In the genomic region with DNA sequence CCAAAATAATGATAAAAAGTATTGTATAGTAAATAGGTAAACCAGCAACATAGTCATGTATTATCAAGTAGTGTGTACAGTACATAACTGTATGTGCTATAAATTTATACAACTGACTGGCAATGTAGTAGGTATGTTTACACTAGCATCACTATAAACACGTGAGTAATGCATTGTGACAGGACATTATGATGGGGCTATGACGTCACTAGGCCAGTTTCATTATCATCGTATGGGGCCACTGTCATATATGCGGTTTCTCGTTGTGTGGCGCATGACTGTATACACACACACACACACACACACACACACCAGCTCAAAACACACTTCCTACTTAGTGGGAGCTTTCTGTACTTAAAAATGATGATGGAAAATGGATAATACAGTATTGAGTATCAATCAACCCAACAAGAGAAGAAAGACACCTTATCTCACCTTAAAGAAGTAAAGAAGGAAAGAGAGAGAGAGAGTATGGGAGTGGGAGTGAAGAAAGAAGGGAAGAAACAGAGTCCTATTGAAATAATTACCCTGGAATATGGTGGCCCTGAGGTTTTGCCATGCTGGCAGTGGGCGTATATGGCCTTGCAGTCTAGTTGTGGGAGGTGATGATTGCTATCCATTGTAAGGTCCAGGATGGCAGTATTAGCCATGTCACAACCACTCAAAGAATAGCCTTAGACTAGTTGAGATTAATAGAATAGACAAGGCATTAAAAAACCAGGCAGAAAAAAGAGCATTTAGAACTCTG, we compare ENCODE assay signal across 22 cellular contexts.
DNase-seq lines count a peak whose midpoint lies in the region; ATAC-seq, FAIRE-seq and TF ChIP-seq lines count a peak whose summit lies in the region.
"Had no signal": no experiment of that assay in that cellular context is flagged by ENCODE, and none has a peak within 500 bp of the region (broad histone marks: within the 10 kb centered on the region; RNA-seq: fewer than 3 reads in every experiment).

No MANE protein-coding gene starts in this region.

- FAIRE-seq in HepG2 (lab: Jason Lieb, UNC) (no peak), K562 (lab: Jason Lieb, UNC) (no peak)
- FAIRE-seq: GM12891, GM18507, H54 had no signal

- ATAC-seq in HepG2 (no peak), right lobe of liver (no peak), K562 (no peak), HG03159 (IDR thresholded peaks at IDR 0.05; ENCODE audit: unreplicated experiment) (no peak)
- ATAC-seq: CD8-positive, alpha-beta T cell; GM23338 had no signal

- H3K9me3 ChIP-seq in HepG2 (ENCODE audit: low read length) (peaks cover 10% of the 10 kb centered on the region; the same call in 1 of the 2 replicates), right lobe of liver (no peaks in the 10 kb centered on the region), K562 (replicated peaks; ENCODE audit: control insufficient read depth, insufficient read depth, low read depth, low read length) (no peaks in the 10 kb centered on the region)
- H3K9me3 ChIP-seq: Caco-2, HAP-1 had no signal

- no peaks in the 10 kb centered on the region for H3K4me1 ChIP-seq in HepG2 (ENCODE audit: insufficient read depth, low read length)
- no peaks in the 10 kb centered on the region for H3K4me1 ChIP-seq in right lobe of liver
- no peaks in the 10 kb centered on the region for H3K4me1 ChIP-seq in K562 (replicated peaks in 1 of 2; ENCODE audit: control insufficient read depth in 2 of 2, insufficient read depth in 2 of 2, low read length in 2 of 2)
- H3K4me1 ChIP-seq: Caco-2, HAP-1 had no signal

- H3K36me3 ChIP-seq in HepG2 (replicated peaks in 1 of 2; ENCODE audit: control insufficient read depth in 1 of 2, insufficient read depth in 2 of 2, low read length in 2 of 2) (no peaks in the 10 kb centered on the region), right lobe of liver (no peaks in the 10 kb centered on the region), K562 (ENCODE audit: control insufficient read depth, insufficient read depth, low read length) (no peaks in the 10 kb centered on the region)
- H3K36me3 ChIP-seq: BLaER1, HAP-1 had no signal

- H3K4me3 ChIP-seq in HepG2 (replicated peaks in 1 of 3; ENCODE audit: insufficient read depth in 1 of 3, low read depth in 2 of 3, low read length in 3 of 3) (no peak overlapping the region), right lobe of liver (no peak overlapping the region), K562 (no peak overlapping the region)
- H3K4me3 ChIP-seq: BLaER1, GM23338, HAP-1 had no signal

- H3K79me2 ChIP-seq in HepG2 (ENCODE audit: insufficient read depth, low read length) = no peaks in the 10 kb centered on the region
- no peaks in the 10 kb centered on the region for H3K79me2 ChIP-seq in K562 (ENCODE audit: control insufficient read depth, insufficient read depth, low read length)

- no peaks in the 10 kb centered on the region for H3K27me3 ChIP-seq in HepG2 (ENCODE audit: control insufficient read depth in 1 of 2, insufficient read depth in 2 of 2, low read length in 2 of 2)
- no peaks in the 10 kb centered on the region for H3K27me3 ChIP-seq in right lobe of liver
- no peaks in the 10 kb centered on the region for H3K27me3 ChIP-seq in K562 (ENCODE audit: control insufficient read depth in 2 of 2, insufficient read depth in 2 of 2, low read length in 2 of 2)
- H3K27me3 ChIP-seq: BLaER1 had no signal

- intact Hi-C loops in HepG2 (cut with micrococcal nuclease; ENCODE audit: unreplicated experiment) = no loop called here
- intact Hi-C loops in right lobe of liver (cut with DNase I) = no loop called here
- intact Hi-C loops in K562 (cut with micrococcal nuclease) = no loop called here

- BruUV-seq in HepG2 (replicated peaks; lab: Mats Ljungman, UMichigan) (no TSS peak), K562 (replicated peaks; lab: Mats Ljungman, UMichigan) (no TSS peak)

- DNase-seq in DMS53 (lab: John Stamatoyannopoulos, UW) (peak; percentile 55), DMS53 treated with DMSO at 0.1 percent for 48 hours (lab: John Stamatoyannopoulos, UW; ENCODE audit: unreplicated experiment) (no peak), HepG2 (ENCODE audit: low spot score) (no peak), right lobe of liver (no peak), K562 (ENCODE audit: extremely low read depth in 1 of 4, low spot score in 3 of 4) (no peak), T-helper 9 cell (no peak)
- DNase-seq in NK-92 treated with Interleukin-12 subunit alpha and Interleukin-12 subunit beta, amount 100 ng/mL, for 24 hours (lab: John Stamatoyannopoulos, UW) = no peak
- DNase-seq: Caco-2; CD4-positive, CD25-positive, alpha-beta regulatory T cell; CD8-positive, alpha-beta T cell; DMS153; DMS79 treated with DMSO at 0.1 percent for 48 hours; GF-D8 had no signal

- POLR2A ChIA-PET in HepG2 (lab: Yijun Ruan, JAX) = no interaction called here
- POLR2A ChIA-PET in K562 (lab: Yijun Ruan, JAX) = no interaction called here

- TF ChIP-seq CTCF in HepG2 (CRISPR knock-in tag; IDR thresholded peaks at IDR 0.05) (no peak), right lobe of liver (IDR thresholded peaks at IDR 0.05) (no peak), K562 (IDR thresholded peaks at IDR 0.05 in 2 of 3, conservative IDR thresholded peaks at IDR 0.05 in 1 of 3; ENCODE audit: insufficient read depth in 2 of 3, low read depth in 1 of 3, low read length in 3 of 3) (no peak)

- TF ChIP-seq EP300 in HepG2 (IDR thresholded peaks at IDR 0.05; ENCODE audit: low read depth in 2 of 2, low read length in 2 of 2) = no peak
- TF ChIP-seq EP300 in HepG2 (CRISPR knock-in tag; IDR thresholded peaks at IDR 0.05; ENCODE audit: borderline replicate concordance) = no peak
- TF ChIP-seq EP300 in K562 (IDR thresholded peaks at IDR 0.05; ENCODE audit: low read length) = no peak

- TF ChIP-seq POLR2A in HepG2 (IDR thresholded peaks at IDR 0.05; ENCODE audit: insufficient read depth in 1 of 2, low read depth in 2 of 2, low read length in 2 of 2) = no peak
- TF ChIP-seq POLR2A in right lobe of liver (IDR thresholded peaks at IDR 0.05) = no peak
- TF ChIP-seq POLR2A in K562 (conservative IDR thresholded peaks at IDR 0.05) = no peak

- in situ Hi-C loops in HepG2 (cut with HindIII; ENCODE audit: extremely low pct_ligation_motif_present, low pct_unique_long_range_greater_than_20kb) = no loop called here
- in situ Hi-C loops in K562 (cut with MboI) = no loop called here

- CTCF ChIA-PET in HepG2 (lab: Yijun Ruan, JAX; ENCODE audit: low intra/inter-chr PET ratio, low total read pairs) (no interaction called here), K562 (lab: Yijun Ruan, JAX; ENCODE audit: low intra/inter-chr PET ratio) (no interaction called here)

- no peaks in the 10 kb centered on the region for H3K9me1 ChIP-seq in K562 (ENCODE audit: control insufficient read depth, insufficient read depth, low read length)

- H3K4me2 ChIP-seq in HepG2 (ENCODE audit: low read depth, low read length) = no peak overlapping the region
- no peak overlapping the region for H3K4me2 ChIP-seq in K562 (ENCODE audit: insufficient read depth, low read length)
- H3K4me2 ChIP-seq: BLaER1, GM23338 had no signal

- H3K27ac ChIP-seq in HepG2 (ENCODE audit: extremely low read length, insufficient read depth, low read length) (no peak overlapping the region), right lobe of liver (no peak overlapping the region), K562 (ENCODE audit: extremely low read depth, low read depth, low read length) (no peak overlapping the region)
- H3K27ac ChIP-seq: 22Rv1, BLaER1, C4-2B had no signal

- H2AFZ ChIP-seq in HepG2 (ENCODE audit: low read length) (no peak overlapping the region), K562 (ENCODE audit: low read depth, low read length) (no peak overlapping the region)
- H2AFZ ChIP-seq: GM23338 had no signal

- no peaks in the 10 kb centered on the region for H4K20me1 ChIP-seq in HepG2 (ENCODE audit: insufficient read depth, low read length)
- no peaks in the 10 kb centered on the region for H4K20me1 ChIP-seq in K562 (replicated peaks; ENCODE audit: control insufficient read depth, insufficient read depth, low read length)
- H4K20me1 ChIP-seq: BLaER1 had no signal

- TF ChIP-seq RAD21 in HepG2 (CRISPR knock-in tag; IDR thresholded peaks at IDR 0.05) (no peak), K562 (CRISPR knock-in tag; conservative IDR thresholded peaks at IDR 0.05 in 1 of 2, IDR thresholded peaks at IDR 0.05 in 1 of 2) (no peak)

- WGBS in HepG2 (ENCODE audit: low lambda C conversion rate) = 56% methylated on average over 7 of the region's 7 CpGs
- WGBS in right lobe of liver (ENCODE audit: insufficient coverage, low coverage, low lambda C conversion rate, missing lambda C conversion rate) = 69% methylated on average over 7 of the region's 7 CpGs
- 7% methylated on average over 7 of the region's 7 CpGs for WGBS in K562 (ENCODE audit: insufficient coverage, low coverage, missing lambda C conversion rate)

- H3K9ac ChIP-seq in HepG2 (ENCODE audit: insufficient read depth, low read depth, low read length) = no peak overlapping the region
- no peak overlapping the region for H3K9ac ChIP-seq in K562 (ENCODE audit: insufficient read depth in 1 of 2, low read depth in 2 of 2, low read length in 2 of 2)
- H3K9ac ChIP-seq: BLaER1 had no signal

TF ChIP-seq in HepG2, 621 proteins besides CTCF, POLR2A, EP300 and RAD21:
- TF ChIP-seq ARHGAP35 (CRISPR knock-in tag; IDR thresholded peaks at IDR 0.05; ENCODE audit: borderline replicate concordance) (no peak), ATF7 (IDR thresholded peaks at IDR 0.05) (peak; percentile 92), ATF7 (CRISPR knock-in tag; IDR thresholded peaks at IDR 0.05) (no peak), CREB1 (IDR thresholded peaks at IDR 0.05) (peak; percentile 97), CREB1 (CRISPR knock-in tag; IDR thresholded peaks at IDR 0.05) (no peak)

TF ChIP-seq in K562, 482 proteins besides CTCF, POLR2A, EP300 and RAD21:
- TF ChIP-seq BMI1 (IDR thresholded peaks at IDR 0.05; ENCODE audit: low read length) = no peak
- no peak for TF ChIP-seq ATF1 (CRISPR knock-in tag; IDR thresholded peaks at IDR 0.05)
- TF ChIP-seq ATF1 (tag; IDR thresholded peaks at IDR 0.05) = peak; percentile 84
- TF ChIP-seq ZNF134 (CRISPR knock-in tag; conservative IDR thresholded peaks at IDR 0.05) = no peak
- peak; percentile 29; the same call in 1 of the 2 replicates for TF ChIP-seq CREM (IDR thresholded peaks at IDR 0.05; ENCODE audit: low read depth)
- TF ChIP-seq, protein P1, sequence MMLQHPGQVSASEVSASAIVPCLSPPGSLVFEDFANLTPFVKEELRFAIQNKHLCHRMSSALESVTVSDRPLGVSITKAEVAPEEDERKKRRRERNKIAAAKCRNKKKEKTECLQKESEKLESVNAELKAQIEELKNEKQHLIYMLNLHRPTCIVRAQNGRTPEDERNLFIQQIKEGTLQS (IDR thresholded peaks at IDR 0.05) = peak; percentile 30; the same call in 1 of the 2 replicates
- TF ChIP-seq, protein P1 (CRISPR knock-in tag; conservative IDR thresholded peaks at IDR 0.05) = no peak
